Comparison of ENCODE assay signal across 14 cellular contexts in genomic region chr2:58701688-58702301, GRCh38.
DNase-seq lines count a peak whose midpoint lies in the region; ATAC-seq lines count a peak whose summit lies in the region.
"Had no signal": no experiment of that assay in that cellular context is flagged by ENCODE, and none has a peak within 500 bp of the region (broad histone marks: within the 10 kb centered on the region; RNA-seq: fewer than 3 reads in every experiment).

No MANE protein-coding gene starts in this region.

- no peaks in the 10 kb centered on the region for H3K4me1 Mint-ChIP-seq in activated naive CD4-positive, alpha-beta T cell treated with anti-CD3 and anti-CD28 coated beads, Interleukin-2, amount 10 ng/mL, durations not matched to agents 7 days and 5 days
- H3K4me1 Mint-ChIP-seq: CD4-positive, CD25-positive, alpha-beta regulatory T cell had no signal

- no peaks in the 10 kb centered on the region for H3K9me3 ChIP-seq in mesodermal cell (ENCODE audit: control insufficient read depth, low read length)
- H3K9me3 ChIP-seq: ascending aorta, pancreas had no signal

- CTCF ChIA-PET in activated naive CD4-positive, alpha-beta T cell treated with anti-CD3 and anti-CD28 coated beads, Interleukin-2, amount 10 ng/mL, durations not matched to agents 7 days and 5 days (lab: Charles Lee): no interaction called here

- H3K36me3 Mint-ChIP-seq in activated naive CD4-positive, alpha-beta T cell treated with anti-CD3 and anti-CD28 coated beads, Interleukin-2, amount 10 ng/mL, durations not matched to agents 7 days and 5 days: no peaks in the 10 kb centered on the region
- H3K36me3 Mint-ChIP-seq: CD4-positive, CD25-positive, alpha-beta regulatory T cell had no signal

- WGBS in mesodermal cell (ENCODE audit: insufficient coverage in 2 of 2), 2 experiments: no CpG with 5 or more reads among the region's 3 CpGs

- peak; percentile 87 for ATAC-seq in GM18868 (IDR thresholded peaks at IDR 0.05; ENCODE audit: unreplicated experiment)
- peak; percentile 62 for ATAC-seq in HG02610 (IDR thresholded peaks at IDR 0.05; ENCODE audit: unreplicated experiment)
- ATAC-seq: activated CD8-positive, alpha-beta T cell treated with anti-CD3 and anti-CD28 coated beads for 36 hours had no signal

- H3K4me3 Mint-ChIP-seq in activated naive CD4-positive, alpha-beta T cell treated with anti-CD3 and anti-CD28 coated beads, Interleukin-2, amount 10 ng/mL, durations not matched to agents 7 days and 5 days: no peak overlapping the region
- H3K4me3 Mint-ChIP-seq: activated CD8-positive, alpha-beta T cell treated with anti-CD3 and anti-CD28 coated beads for 36 hours; CD4-positive, CD25-positive, alpha-beta regulatory T cell had no signal

- H3K4me1 ChIP-seq in mesodermal cell (ENCODE audit: control insufficient read depth, insufficient read depth, low read length, poor library complexity, severe bottlenecking): peaks cover 15% of the 10 kb centered on the region
- H3K4me1 ChIP-seq: ascending aorta, pancreas had no signal

- no peak overlapping the region for H3K4me3 ChIP-seq in mesodermal cell (ENCODE audit: extremely low read depth, insufficient read depth, low read length, poor library complexity, severe bottlenecking)
- H3K4me3 ChIP-seq: ascending aorta, pancreas had no signal

- no peaks in the 10 kb centered on the region for H3K36me3 ChIP-seq in mesodermal cell (ENCODE audit: control insufficient read depth, insufficient read depth, low read length)
- H3K36me3 ChIP-seq: ascending aorta, pancreas had no signal

- no peak overlapping the region for H3K27ac Mint-ChIP-seq in activated naive CD4-positive, alpha-beta T cell treated with anti-CD3 and anti-CD28 coated beads, Interleukin-2, amount 10 ng/mL, durations not matched to agents 7 days and 5 days
- H3K27ac Mint-ChIP-seq: activated CD8-positive, alpha-beta T cell treated with anti-CD3 and anti-CD28 coated beads for 36 hours; CD4-positive, CD25-positive, alpha-beta regulatory T cell had no signal

- peak overlapping the region; percentile 86 for H3K27ac ChIP-seq in mesodermal cell (ENCODE audit: low read depth, low read length, severe bottlenecking)
- H3K27ac ChIP-seq: ascending aorta, KMS-11 had no signal

- peak; percentile 51 for DNase-seq in HT1080 (ENCODE audit: low read depth)
- DNase-seq in activated CD4-positive, alpha-beta T cell treated with anti-CD3 and anti-CD28 coated beads, Interleukin-2, amount 50 U/mL, for 4 hours: no peak
- no peak for DNase-seq in activated naive CD4-positive, alpha-beta T cell treated with anti-CD3 and anti-CD28 coated beads, Interleukin-2, amount 10 ng/mL, durations not matched to agents 7 days and 5 days
- DNase-seq in stimulated activated CD4-positive, alpha-beta T cell treated with anti-CD3 and anti-CD28 coated beads, Interleukin-4, amount 100 ng/mL, for 4 hours: no peak
- DNase-seq: activated CD8-positive, alpha-beta T cell treated with anti-CD3 and anti-CD28 coated beads for 36 hours; CD4-positive, CD25-positive, alpha-beta regulatory T cell; NCI-H187 treated with DMSO at 0.1 percent for 48 hours; NCI-H774; pancreas had no signal

- no peaks in the 10 kb centered on the region for H3K27me3 Mint-ChIP-seq in activated naive CD4-positive, alpha-beta T cell treated with anti-CD3 and anti-CD28 coated beads, Interleukin-2, amount 10 ng/mL, durations not matched to agents 7 days and 5 days
- H3K27me3 Mint-ChIP-seq: activated CD8-positive, alpha-beta T cell treated with anti-CD3 and anti-CD28 coated beads for 36 hours; CD4-positive, CD25-positive, alpha-beta regulatory T cell had no signal

- no peaks in the 10 kb centered on the region for H3K9me3 Mint-ChIP-seq in activated naive CD4-positive, alpha-beta T cell treated with anti-CD3 and anti-CD28 coated beads, Interleukin-2, amount 10 ng/mL, durations not matched to agents 7 days and 5 days
- H3K9me3 Mint-ChIP-seq: activated CD8-positive, alpha-beta T cell treated with anti-CD3 and anti-CD28 coated beads for 36 hours had no signal
